ENCODE assay signal across 12 cellular contexts in genomic region chrX:118325453-118325852, GRCh38. TPM values are rescaled to one million over a fixed set of nuclear protein-coding genes. Genes with fewer than 3 reads are reported as not detected.
A peak's percentile ranks its signal among the peaks of the same experiment; 100 is the strongest.
DNase-seq lines count a peak whose midpoint lies in the region; ATAC-seq and TF ChIP-seq lines count a peak whose summit lies in the region.
"Had no signal": no experiment of that assay in that cellular context is flagged by ENCODE, and none has a peak within 500 bp of the region (broad histone marks: within the 10 kb centered on the region; RNA-seq: fewer than 3 reads in every experiment).

No MANE protein-coding gene starts in this region.

- in situ Hi-C loops in GM23248 (cut with MboI): no loop called here

- no peaks in the 10 kb centered on the region for H3K9me2 ChIP-seq in GM23248 (ENCODE audit: insufficient read depth)

- WGBS in GM23248 (ENCODE audit: low coverage in 1 of 2, low lambda C conversion rate in 2 of 2, missing lambda C conversion rate in 2 of 2), 2 experiments: 28 to 50% methylated on average over 1 to 2 of the region's 2 CpGs

- no peaks in the 10 kb centered on the region for H3K9me3 ChIP-seq in GM23248 (ENCODE audit: low read depth)
- no peaks in the 10 kb centered on the region for H3K9me3 ChIP-seq in RWPE2 (ENCODE audit: severe bottlenecking)

- H3K27me3 ChIP-seq in GM23248 (replicated peaks; ENCODE audit: insufficient read depth) (no peaks in the 10 kb centered on the region), RWPE2 (ENCODE audit: insufficient read depth, poor library complexity, severe bottlenecking) (no peaks in the 10 kb centered on the region)

- H3K27ac ChIP-seq in GM23248 (no peak overlapping the region), RWPE2 (ENCODE audit: poor library complexity, severe bottlenecking) (no peak overlapping the region)

- H3K79me2 ChIP-seq in GM23248 (ENCODE audit: insufficient read depth): no peaks in the 10 kb centered on the region

- H3K36me3 ChIP-seq in GM23248 (ENCODE audit: low read depth): no peaks in the 10 kb centered on the region
- H3K36me3 ChIP-seq in RWPE2 (ENCODE audit: low read depth): no peaks in the 10 kb centered on the region

- H3F3A ChIP-seq in GM23248 (ENCODE audit: insufficient read depth): no peaks in the 10 kb centered on the region

- TF ChIP-seq CTCF in AG09309 (IDR thresholded peaks at IDR 0.05; ENCODE audit: control insufficient read depth, insufficient read depth, low read depth, low read length, missing control alignments): peak; percentile 33
- peak; percentile 37 for TF ChIP-seq CTCF in RWPE2 (IDR thresholded peaks at IDR 0.05; ENCODE audit: poor library complexity, severe bottlenecking)
- peak; percentile 39 for TF ChIP-seq CTCF in fibroblast of pulmonary artery (IDR thresholded peaks at IDR 0.05; ENCODE audit: low read length, missing control alignments)

- no peaks in the 10 kb centered on the region for H4K20me1 ChIP-seq in GM23248 (ENCODE audit: insufficient read depth)

- DNase-seq in AG09309 (ENCODE audit: low read depth) (no peak), GM23248 (peak; percentile 21), RWPE2 (ENCODE audit: low spot score) (no peak), fibroblast of pulmonary artery (ENCODE audit: low read depth) (peak; percentile 6), middle frontal gyrus (ENCODE audit: extremely low spot score, low spot score) (no peak), NCI-H2196 (lab: John Stamatoyannopoulos, UW; ENCODE audit: unreplicated experiment) (no peak)
- DNase-seq: activated CD4-positive, alpha-beta T cell treated with anti-CD3 and anti-CD28 coated beads for 4 hours; activated gamma-delta T cell; effector CD8-positive, alpha-beta T cell had no signal

- H2AFZ ChIP-seq in GM23248: no peak overlapping the region

- no peak overlapping the region for H3K9ac ChIP-seq in GM23248

- no peak for ATAC-seq in RWPE2 (ENCODE audit: low read depth)
- no peak for ATAC-seq in HG03520 (IDR thresholded peaks at IDR 0.05; ENCODE audit: unreplicated experiment)
- ATAC-seq in GM21390 (IDR thresholded peaks at IDR 0.05; ENCODE audit: unreplicated experiment): no peak
- ATAC-seq: naive thymus-derived CD8-positive, alpha-beta T cell had no signal

- no peak overlapping the region for H3K4me2 ChIP-seq in GM23248 (ENCODE audit: unreplicated experiment)

- H3K4me3 ChIP-seq in AG09309 (ENCODE audit: control insufficient read depth, low read depth, low read length) (no peak overlapping the region), GM23248 (no peak overlapping the region), RWPE2 (ENCODE audit: severe bottlenecking) (no peak overlapping the region), fibroblast of pulmonary artery (replicated peaks; ENCODE audit: low read depth, low read length) (no peak overlapping the region)

- H3K4me1 ChIP-seq in GM23248 (ENCODE audit: insufficient read depth) (no peaks in the 10 kb centered on the region), RWPE2 (ENCODE audit: insufficient read depth, poor library complexity, severe bottlenecking) (no peaks in the 10 kb centered on the region)

RNA-seq across cellular contexts. Expression of gene WDR44, which starts 20.5 kb away (rescaled TPM):
- 17.7 and 24.0 TPM in 2 replicates for total RNA-seq in GM23248 (2014; rRNA removed; shearing (Covaris generic))
- polyA plus RNA-seq in GM23248 (2016; fragmentation: Nextera tagmentation; extraction: Ambion mirVana): 14.8 and 15.0 TPM in 2 replicates

Comparison
In these comparisons a context has a peak if more than half of its experiments do, and no peak if none do; other contexts are left out.
1. DNase-seq: peak in GM23248 (single experiment) and fibroblast of pulmonary artery (single experiment); none in AG09309 (single experiment), RWPE2 (single experiment), middle frontal gyrus (single experiment) and NCI-H2196 (single experiment).
2. Peak in every context shown above with its lines, with median percentiles within 50 percentile points of each other: CTCF ChIP-seq.